Comparison of ENCODE assay signal across 1 cellular context in the genomic region with DNA sequence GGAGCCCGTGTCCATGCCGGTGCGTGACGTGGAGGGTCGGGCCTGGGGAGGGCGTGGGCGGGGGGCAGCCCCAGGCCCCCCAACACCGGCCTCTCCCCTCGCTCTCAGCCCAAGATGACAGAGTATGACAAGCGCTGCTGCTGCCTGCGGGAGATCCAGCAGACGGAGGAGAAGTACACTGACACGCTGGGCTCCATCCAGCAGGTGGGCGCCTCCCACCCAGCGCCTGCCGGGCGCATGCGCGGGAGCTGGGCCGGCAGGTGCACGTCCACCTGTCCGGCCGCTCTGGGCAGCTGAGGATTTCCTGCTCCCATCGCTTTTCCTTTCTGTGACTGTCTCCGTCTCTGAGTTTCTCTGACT.
TF ChIP-seq lines count a peak whose summit lies in the region.

No MANE protein-coding gene starts in this region.

TF ChIP-seq in HepG2, 621 proteins besides CTCF, POLR2A, EP300 and RAD21:
- TF ChIP-seq CREB1 (IDR thresholded peaks at IDR 0.05) (0 out of 2 replicates have a peak, but pooled peaks have one; percentile 10), CREB1 (CRISPR knock-in tag; IDR thresholded peaks at IDR 0.05) (no peak), ESRRA (CRISPR knock-in tag; IDR thresholded peaks at IDR 0.05; ENCODE audit: low read depth) (no peak)
- TF ChIP-seq, protein P1, sequence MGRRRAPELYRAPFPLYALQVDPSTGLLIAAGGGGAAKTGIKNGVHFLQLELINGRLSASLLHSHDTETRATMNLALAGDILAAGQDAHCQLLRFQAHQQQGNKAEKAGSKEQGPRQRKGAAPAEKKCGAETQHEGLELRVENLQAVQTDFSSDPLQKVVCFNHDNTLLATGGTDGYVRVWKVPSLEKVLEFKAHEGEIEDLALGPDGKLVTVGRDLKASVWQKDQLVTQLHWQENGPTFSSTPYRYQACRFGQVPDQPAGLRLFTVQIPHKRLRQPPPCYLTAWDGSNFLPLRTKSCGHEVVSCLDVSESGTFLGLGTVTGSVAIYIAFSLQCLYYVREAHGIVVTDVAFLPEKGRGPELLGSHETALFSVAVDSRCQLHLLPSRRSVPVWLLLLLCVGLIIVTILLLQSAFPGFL (CRISPR knock-in tag; IDR thresholded peaks at IDR 0.05): no peak
- TF ChIP-seq, protein P2, sequence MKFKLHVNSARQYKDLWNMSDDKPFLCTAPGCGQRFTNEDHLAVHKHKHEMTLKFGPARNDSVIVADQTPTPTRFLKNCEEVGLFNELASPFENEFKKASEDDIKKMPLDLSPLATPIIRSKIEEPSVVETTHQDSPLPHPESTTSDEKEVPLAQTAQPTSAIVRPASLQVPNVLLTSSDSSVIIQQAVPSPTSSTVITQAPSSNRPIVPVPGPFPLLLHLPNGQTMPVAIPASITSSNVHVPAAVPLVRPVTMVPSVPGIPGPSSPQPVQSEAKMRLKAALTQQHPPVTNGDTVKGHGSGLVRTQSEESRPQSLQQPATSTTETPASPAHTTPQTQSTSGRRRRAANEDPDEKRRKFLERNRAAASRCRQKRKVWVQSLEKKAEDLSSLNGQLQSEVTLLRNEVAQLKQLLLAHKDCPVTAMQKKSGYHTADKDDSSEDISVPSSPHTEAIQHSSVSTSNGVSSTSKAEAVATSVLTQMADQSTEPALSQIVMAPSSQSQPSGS (CRISPR knock-in tag; IDR thresholded peaks at IDR 0.05): no peak
